8 cellular contexts compared by ENCODE assay signal in the genomic region with DNA sequence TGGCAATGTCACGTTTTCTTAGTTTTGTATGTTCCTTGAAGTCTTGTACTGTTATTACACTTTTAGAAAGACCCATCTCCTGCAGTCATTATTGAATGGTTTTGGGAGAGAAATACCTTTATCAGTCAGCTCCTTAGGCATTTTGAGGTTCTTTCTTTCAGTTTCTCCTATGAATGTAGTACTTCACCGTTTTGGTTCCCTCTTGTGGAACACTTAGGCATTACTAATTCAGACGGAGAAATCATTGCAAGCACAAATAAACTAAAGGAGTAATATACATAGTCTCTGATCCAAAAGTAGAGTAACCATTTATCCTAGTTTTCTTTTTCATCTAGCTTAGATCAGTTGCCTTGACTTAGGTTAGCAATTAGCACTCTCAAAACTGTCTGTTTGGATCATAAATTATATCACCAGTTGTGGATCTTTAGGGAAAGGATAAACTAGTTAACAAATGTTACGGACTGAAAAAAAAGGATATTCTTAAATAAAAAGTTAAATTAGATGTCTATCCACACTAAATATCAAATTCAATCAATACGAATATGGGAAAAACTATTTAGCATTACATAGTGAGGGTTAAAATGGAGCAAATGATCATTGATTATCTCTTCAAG.
DNase-seq lines count a peak whose midpoint lies in the region; ATAC-seq and TF ChIP-seq lines count a peak whose summit lies in the region.

No MANE protein-coding gene starts in this region.

- H3K4me3 ChIP-seq in heart right ventricle (no peak overlapping the region), lower leg skin (ENCODE audit: low read depth, poor library complexity, severe bottlenecking) (no peak overlapping the region)

- no peak for TF ChIP-seq POLR2A in lower leg skin (IDR thresholded peaks at IDR 0.05)

- peak; percentile 57 for ATAC-seq in HG03159 (IDR thresholded peaks at IDR 0.05; ENCODE audit: unreplicated experiment)
- no peak for ATAC-seq in heart right ventricle

- TF ChIP-seq CTCF in GM12873 (IDR thresholded peaks at IDR 0.05; ENCODE audit: insufficient read depth, low read depth, low read length, missing control alignments) = peak; percentile 35
- TF ChIP-seq CTCF in heart right ventricle (IDR thresholded peaks at IDR 0.05) = peak in 1 of 9 donors; percentile 26
- no peak for TF ChIP-seq CTCF in lower leg skin (IDR thresholded peaks at IDR 0.05)

- H3K9me3 ChIP-seq in heart right ventricle = peaks cover 0 to 22% (median 6%) of the 10 kb centered on the region in 11 donors

- H3K36me3 ChIP-seq in heart right ventricle = no peaks in the 10 kb centered on the region

- DNase-seq in OCI-M1 (lab: John Stamatoyannopoulos, UW) (peak; percentile 81), kidney tubule cell (ENCODE audit: low spot score) (peak; percentile 33), GM03348 (ENCODE audit: low spot score) (no peak), heart right ventricle (no peak), lower leg skin (ENCODE audit: low spot score in 2 of 2) (no peak)
- DNase-seq in activated naive CD4-positive, alpha-beta T cell (lab: John Stamatoyannopoulos, UW) = no peak

- no peaks in the 10 kb centered on the region for H3K27me3 ChIP-seq in heart right ventricle

- no peak overlapping the region for H3K27ac ChIP-seq in heart right ventricle

- intact Hi-C loops in heart right ventricle (cut with DNase I) = no loop called here
- intact Hi-C loops in lower leg skin (cut with DNase I; ENCODE audit: low total_unique reads) = no loop called here

- H3K4me1 ChIP-seq in heart right ventricle = no peaks in the 10 kb centered on the region

- 54 to 60% methylated on average over 5 of the region's 5 CpGs for WGBS in heart right ventricle, 2 donors
- WGBS in lower leg skin, 2 donors = 64 to 67% methylated on average over 5 of the region's 5 CpGs

Comparison
In these comparisons a context has a peak if more than half of its experiments do, and no peak if none do; other contexts are left out.
1. DNase-seq: peak in OCI-M1 (single experiment) and kidney tubule cell (single experiment); none in GM03348 (single experiment), heart right ventricle (0 of 2), activated naive CD4-positive, alpha-beta T cell (0 of 4) and lower leg skin (0 of 2).